21 cellular contexts compared by ENCODE assay signal in the genomic region with DNA sequence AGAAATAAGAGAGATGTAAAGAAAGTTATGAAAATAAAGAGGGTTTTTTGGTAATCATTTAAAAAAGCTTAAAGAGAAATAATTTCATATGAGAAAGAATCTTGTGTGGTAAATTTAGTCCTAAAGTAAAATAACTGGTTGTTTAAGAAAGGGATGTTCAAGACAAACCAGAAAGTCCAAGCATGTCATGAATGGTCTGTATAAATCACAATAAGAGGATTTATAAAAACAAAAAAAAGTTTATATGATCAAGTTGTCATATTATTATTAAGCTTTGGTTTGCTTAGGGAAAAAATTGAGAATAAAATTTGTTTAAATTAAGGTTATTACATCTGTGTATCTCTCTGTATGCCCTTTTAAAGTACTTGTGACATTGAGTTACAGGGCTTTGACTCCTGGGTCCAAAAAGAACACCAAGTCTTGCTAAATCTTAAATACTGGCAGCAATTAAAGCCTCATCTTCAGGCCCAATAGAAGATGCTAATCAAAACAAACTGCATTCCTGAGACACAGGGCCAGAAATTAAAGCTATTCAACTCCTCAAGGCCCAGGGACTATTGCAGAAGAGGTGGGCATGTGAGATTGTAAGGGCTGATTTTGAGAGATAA. TPM values are rescaled to one million over a fixed set of nuclear protein-coding genes. Genes with fewer than 3 reads are reported as not detected.
A peak's percentile ranks its signal among the peaks of the same experiment; 100 is the strongest.
DNase-seq lines count a peak whose midpoint lies in the region; TF ChIP-seq lines count a peak whose summit lies in the region.
"Had no signal": no experiment of that assay in that cellular context is flagged by ENCODE, and none has a peak within 500 bp of the region (broad histone marks: within the 10 kb centered on the region; RNA-seq: fewer than 3 reads in every experiment).

No MANE protein-coding gene starts in this region.

- CTCF ChIA-PET in HEK293 (lab: Yijun Ruan, JAX): interaction anchor here (0.6 to 1.0 kb wide), 5 partner anchors 18 to 217 kb away, joined by 3 to 9 read pairs (median 4); no protein-coding TSS in a partner anchor

- H3K9me2 ChIP-seq in GM23248 (ENCODE audit: insufficient read depth): no peaks in the 10 kb centered on the region

- no peak for TF ChIP-seq CTCF in HEK293 (tag by site-specific recombination; IDR thresholded peaks at IDR 0.05)
- no peak for TF ChIP-seq CTCF in fibroblast of mammary gland (conservative IDR thresholded peaks at IDR 0.05; ENCODE audit: control insufficient read depth, insufficient read depth, low read depth, low read length)

- no peak overlapping the region for H3K27ac ChIP-seq in HEK293 (ENCODE audit: extremely low read depth, low read depth, low read length)
- H3K27ac ChIP-seq in GM23248: no peak overlapping the region
- H3K27ac ChIP-seq: heart right ventricle, neutrophil, psoas muscle, SJCRH30 had no signal

- no peaks in the 10 kb centered on the region for H4K20me1 ChIP-seq in GM23248 (ENCODE audit: insufficient read depth)

- in situ Hi-C loops in GM23248 (cut with MboI): loop anchor here (10.0 kb wide), 1 partner anchor 105 kb away; no protein-coding TSS in a partner anchor

- H3K4me2 ChIP-seq in GM23248 (ENCODE audit: unreplicated experiment): no peak overlapping the region

- no peaks in the 10 kb centered on the region for H3K4me1 ChIP-seq in HEK293 (ENCODE audit: control insufficient read depth, insufficient read depth, low read length)
- H3K4me1 ChIP-seq in GM23248 (ENCODE audit: insufficient read depth): no peaks in the 10 kb centered on the region
- H3K4me1 ChIP-seq: heart right ventricle, psoas muscle had no signal

- no peak overlapping the region for H3K9ac ChIP-seq in GM23248

- H3K9me3 ChIP-seq in HEK293 (ENCODE audit: control insufficient read depth, insufficient read depth, low read depth, low read length) (no peaks in the 10 kb centered on the region), GM23248 (ENCODE audit: low read depth) (no peaks in the 10 kb centered on the region)
- H3K9me3 ChIP-seq: neutrophil, psoas muscle had no signal

- DNase-seq in DMS114 treated with DMSO at 0.1 percent for 48 hours (lab: John Stamatoyannopoulos, UW; ENCODE audit: unreplicated experiment): peak; percentile 45
- peak; percentile 37 for DNase-seq in NCI-H69 (lab: John Stamatoyannopoulos, UW)
- peak; percentile 40 for DNase-seq in fibroblast of mammary gland (ENCODE audit: low read depth)
- DNase-seq in NCI-H748 treated with DMSO at 0.1 percent for 48 hours (lab: John Stamatoyannopoulos, UW): no peak
- no peak for DNase-seq in GM23248
- DNase-seq in DMS79 treated with DMSO at 0.1 percent for 48 hours (lab: John Stamatoyannopoulos, UW): no peak
- DNase-seq: activated CD4-positive, alpha-beta T cell treated with anti-CD3 and anti-CD28 coated beads for 1 hour; activated CD8-positive, alpha-beta T cell treated with anti-CD3 and anti-CD28 coated beads, Interleukin-2, amount 10 ng/mL, durations not matched to agents 7 days and 5 days; activated gamma-delta T cell; activated naive CD8-positive, alpha-beta T cell treated with anti-CD3 and anti-CD28 coated beads, Interleukin-2, amount 50 U/mL, for 24 hours; activated T-cell treated with anti-CD3 and anti-CD28 coated beads for 4 hours; CD4-positive, alpha-beta memory T cell; HCEC 1CT; heart right ventricle; left cardiac atrium; NCI-H146; NCI-H774; psoas muscle; SJCRH30 had no signal

- no peaks in the 10 kb centered on the region for H3K79me2 ChIP-seq in GM23248 (ENCODE audit: insufficient read depth)

- H3K4me3 ChIP-seq in HEK293 (ENCODE audit: low read depth, low read length) (no peak overlapping the region), fibroblast of mammary gland (ENCODE audit: control insufficient read depth, low read depth, low read length) (no peak overlapping the region), GM23248 (no peak overlapping the region)
- H3K4me3 ChIP-seq: heart right ventricle, psoas muscle, SJCRH30 had no signal

- POLR2A ChIA-PET in HEK293 (lab: Yijun Ruan, JAX): interaction anchor here (1.0 kb wide), 1 partner anchor 16 kb away, joined by 3 read pairs; a partner anchor contains a TSS

- no peak overlapping the region for H2AFZ ChIP-seq in GM23248

- H3K27me3 ChIP-seq in GM23248 (replicated peaks; ENCODE audit: insufficient read depth): no peaks in the 10 kb centered on the region
- H3K27me3 ChIP-seq: heart right ventricle, neutrophil, SJCRH30 had no signal

- H3K36me3 ChIP-seq in HEK293 (ENCODE audit: control insufficient read depth in 2 of 2, insufficient read depth in 1 of 2, low read length in 2 of 2) (peaks cover 0 to 6% of the 10 kb centered on the region in 2 experiments; a peak in 1 of 3 replicates), GM23248 (ENCODE audit: low read depth) (0 out of 2 replicates have a peak, but pooled peaks cover 2% of the 10 kb centered on the region)
- H3K36me3 ChIP-seq: neutrophil, SJCRH30 had no signal

- no peaks in the 10 kb centered on the region for H3F3A ChIP-seq in GM23248 (ENCODE audit: insufficient read depth)

TF ChIP-seq in HEK293, 187 proteins besides CTCF, POLR2A, EP300 and RAD21 (continues in another document):
- TF ChIP-seq ZNF350 (tag by site-specific recombination; IDR thresholded peaks at IDR 0.05): no peak
- TF ChIP-seq ZNF548 (tag by site-specific recombination; IDR thresholded peaks at IDR 0.05): no peak
- TF ChIP-seq ZNF664 (tag by site-specific recombination; IDR thresholded peaks at IDR 0.05): no peak
- no peak for TF ChIP-seq GLI4 (tag by site-specific recombination; IDR thresholded peaks at IDR 0.05)
- TF ChIP-seq ZNF510 (tag by site-specific recombination; IDR thresholded peaks at IDR 0.05; ENCODE audit: insufficient replicate concordance): peak; percentile 24
- TF ChIP-seq, protein P1, sequence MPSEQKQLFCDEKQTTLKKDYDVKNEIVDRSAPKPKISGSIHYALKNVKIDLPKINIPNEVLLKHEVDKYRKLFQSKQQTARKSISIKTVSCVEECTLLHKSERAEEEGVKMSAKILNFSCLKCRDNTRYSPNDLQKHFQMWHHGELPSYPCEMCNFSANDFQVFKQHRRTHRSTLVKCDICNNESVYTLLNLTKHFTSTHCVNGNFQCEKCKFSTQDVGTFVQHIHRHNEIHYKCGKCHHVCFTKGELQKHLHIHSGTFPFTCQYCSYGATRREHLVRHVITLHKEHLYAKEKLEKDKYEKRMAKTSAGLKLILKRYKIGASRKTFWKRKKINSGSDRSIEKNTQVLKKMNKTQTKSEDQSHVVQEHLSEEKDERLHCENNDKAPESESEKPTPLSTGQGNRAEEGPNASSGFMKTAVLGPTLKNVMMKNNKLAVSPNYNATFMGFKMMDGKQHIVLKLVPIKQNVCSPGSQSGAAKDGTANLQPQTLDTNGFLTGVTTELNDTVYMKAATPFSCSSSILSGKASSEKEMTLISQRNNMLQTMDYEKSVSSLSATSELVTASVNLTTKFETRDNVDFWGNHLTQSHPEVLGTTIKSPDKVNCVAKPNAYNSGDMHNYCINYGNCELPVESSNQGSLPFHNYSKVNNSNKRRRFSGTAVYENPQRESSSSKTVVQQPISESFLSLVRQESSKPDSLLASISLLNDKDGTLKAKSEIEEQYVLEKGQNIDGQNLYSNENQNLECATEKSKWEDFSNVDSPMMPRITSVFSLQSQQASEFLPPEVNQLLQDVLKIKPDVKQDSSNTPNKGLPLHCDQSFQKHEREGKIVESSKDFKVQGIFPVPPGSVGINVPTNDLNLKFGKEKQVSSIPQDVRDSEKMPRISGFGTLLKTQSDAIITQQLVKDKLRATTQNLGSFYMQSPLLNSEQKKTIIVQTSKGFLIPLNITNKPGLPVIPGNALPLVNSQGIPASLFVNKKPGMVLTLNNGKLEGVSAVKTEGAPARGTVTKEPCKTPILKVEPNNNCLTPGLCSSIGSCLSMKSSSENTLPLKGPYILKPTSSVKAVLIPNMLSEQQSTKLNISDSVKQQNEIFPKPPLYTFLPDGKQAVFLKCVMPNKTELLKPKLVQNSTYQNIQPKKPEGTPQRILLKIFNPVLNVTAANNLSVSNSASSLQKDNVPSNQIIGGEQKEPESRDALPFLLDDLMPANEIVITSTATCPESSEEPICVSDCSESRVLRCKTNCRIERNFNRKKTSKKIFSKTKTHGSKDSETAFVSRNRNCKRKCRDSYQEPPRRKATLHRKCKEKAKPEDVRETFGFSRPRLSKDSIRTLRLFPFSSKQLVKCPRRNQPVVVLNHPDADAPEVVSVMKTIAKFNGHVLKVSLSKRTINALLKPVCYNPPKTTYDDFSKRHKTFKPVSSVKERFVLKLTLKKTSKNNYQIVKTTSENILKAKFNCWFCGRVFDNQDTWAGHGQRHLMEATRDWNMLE (tag by site-specific recombination; conservative IDR thresholded peaks at IDR 0.05; ENCODE audit: low read depth): peak; percentile 44
- TF ChIP-seq, protein P2, sequence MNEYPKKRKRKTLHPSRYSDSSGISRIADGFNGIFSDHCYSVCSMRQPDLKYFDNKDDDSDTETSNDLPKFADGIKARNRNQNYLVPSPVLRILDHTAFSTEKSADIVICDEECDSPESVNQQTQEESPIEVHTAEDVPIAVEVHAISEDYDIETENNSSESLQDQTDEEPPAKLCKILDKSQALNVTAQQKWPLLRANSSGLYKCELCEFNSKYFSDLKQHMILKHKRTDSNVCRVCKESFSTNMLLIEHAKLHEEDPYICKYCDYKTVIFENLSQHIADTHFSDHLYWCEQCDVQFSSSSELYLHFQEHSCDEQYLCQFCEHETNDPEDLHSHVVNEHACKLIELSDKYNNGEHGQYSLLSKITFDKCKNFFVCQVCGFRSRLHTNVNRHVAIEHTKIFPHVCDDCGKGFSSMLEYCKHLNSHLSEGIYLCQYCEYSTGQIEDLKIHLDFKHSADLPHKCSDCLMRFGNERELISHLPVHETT (tag by site-specific recombination; IDR thresholded peaks at IDR 0.05): no peak
- no peak for TF ChIP-seq TCF7L2 (IDR thresholded peaks at IDR 0.05; ENCODE audit: borderline replicate concordance, low read depth, low read length)

RNA-seq across cellular contexts. Expression of a gene that starts 15.6 kb away (rescaled TPM):
- 25.7 and 27.3 TPM in 2 replicates for total RNA-seq in GM23248 (2014; rRNA removed; shearing (Covaris generic))
- polyA plus RNA-seq in GM23248 (2016; fragmentation: Nextera tagmentation; extraction: Ambion mirVana): 22.2 and 22.8 TPM in 2 replicates

RNA-seq across cellular contexts. Expression of a gene that starts 31.4 kb away (rescaled TPM):
- total RNA-seq in GM23248 (2014; rRNA removed; shearing (Covaris generic)): 10.7 and 10.9 TPM in 2 replicates
- 9.5 and 10.5 TPM in 2 replicates for polyA plus RNA-seq in GM23248 (2016; fragmentation: Nextera tagmentation; extraction: Ambion mirVana)

RNA-seq across cellular contexts. Expression of a gene that starts 48.5 kb away (rescaled TPM):
- 31.0 and 36.0 TPM in 2 replicates for total RNA-seq in GM23248 (2014; rRNA removed; shearing (Covaris generic))
- polyA plus RNA-seq in GM23248 (2016; fragmentation: Nextera tagmentation; extraction: Ambion mirVana): 40.7 and 42.0 TPM in 2 replicates

Comparison
In these comparisons a context has a peak if more than half of its experiments do, and no peak if none do; other contexts are left out.
1. DNase-seq: peak in DMS114 treated with DMSO at 0.1 percent for 48 hours (single experiment), NCI-H69 (single experiment) and fibroblast of mammary gland (single experiment); none in NCI-H748 treated with DMSO at 0.1 percent for 48 hours (single experiment), GM23248 (single experiment) and DMS79 treated with DMSO at 0.1 percent for 48 hours (single experiment).